ENCODE assay signal across 13 cellular contexts in genomic region chr14:39446131-39446744, GRCh38. TPM values are rescaled to one million over a fixed set of nuclear protein-coding genes. Genes with fewer than 3 reads are reported as not detected.
A peak's percentile ranks its signal among the peaks of the same experiment; 100 is the strongest.
DNase-seq lines count a peak whose midpoint lies in the region; ATAC-seq and TF ChIP-seq lines count a peak whose summit lies in the region.
"Had no signal": no experiment of that assay in that cellular context is flagged by ENCODE, and none has a peak within 500 bp of the region (broad histone marks: within the 10 kb centered on the region; RNA-seq: fewer than 3 reads in every experiment).

No MANE protein-coding gene starts in this region.

- peaks cover 0 to 2% (median 0%) of the 10 kb centered on the region in 3 donors for H3K27me3 Mint-ChIP-seq in CD14-positive monocyte (ENCODE audit: low read depth in 3 of 3)
- H3K27me3 Mint-ChIP-seq: brain had no signal

- ATAC-seq in GM18858 (IDR thresholded peaks at IDR 0.05; ENCODE audit: unreplicated experiment) (peak; percentile 48), HG02938 (IDR thresholded peaks at IDR 0.05; ENCODE audit: unreplicated experiment) (peak; percentile 43), left cardiac atrium (no peak)

- peak; percentile 26 for DNase-seq in GM20000 (ENCODE audit: low spot score)
- peak; percentile 27 for DNase-seq in NCI-H146 (lab: John Stamatoyannopoulos, UW)
- no peak for DNase-seq in NCI-H748 (lab: John Stamatoyannopoulos, UW; ENCODE audit: unreplicated experiment)
- DNase-seq in NCI-H2081 treated with DMSO at 0.1 percent for 48 hours (lab: John Stamatoyannopoulos, UW), result no peak
- DNase-seq in CD14-positive monocyte (ENCODE audit: low spot score), result no peak
- no peak for DNase-seq in left cardiac atrium
- DNase-seq: CD4-positive, CD25-positive, alpha-beta regulatory T cell; hippocampal formation; stimulated activated CD4-positive, alpha-beta T cell treated with anti-CD3 and anti-CD28 coated beads, Interleukin-2, amount 100 ng/mL, for 48 hours had no signal

- intact Hi-C loops in CD14-positive monocyte (cut with micrococcal nuclease), result no loop called here
- intact Hi-C loops in left cardiac atrium (cut with DNase I), result no loop called here

- no peaks in the 10 kb centered on the region for H3K36me3 Mint-ChIP-seq in CD14-positive monocyte
- H3K36me3 Mint-ChIP-seq: CD4-positive, CD25-positive, alpha-beta regulatory T cell had no signal

- TF ChIP-seq CTCF in GM20000 (IDR thresholded peaks at IDR 0.05; ENCODE audit: extremely low read depth, missing control alignments) (no peak), CD14-positive monocyte (IDR thresholded peaks at IDR 0.05) (no peak)

- no peaks in the 10 kb centered on the region for H3K4me1 Mint-ChIP-seq in CD14-positive monocyte

- H3K4me3 Mint-ChIP-seq in CD14-positive monocyte, result no peak overlapping the region
- H3K4me3 Mint-ChIP-seq: brain; CD4-positive, CD25-positive, alpha-beta regulatory T cell; memory B cell had no signal

- no peak overlapping the region for H3K27ac Mint-ChIP-seq in CD14-positive monocyte
- H3K27ac Mint-ChIP-seq: brain, memory B cell had no signal

- peaks cover 4 to 15% (median 11%) of the 10 kb centered on the region in 7 donors for H3K9me3 Mint-ChIP-seq in CD14-positive monocyte
- H3K9me3 Mint-ChIP-seq: memory B cell had no signal

RNA-seq across cellular contexts. Expression of gene FBXO33, which starts 14.0 kb away (rescaled TPM):
- polyA plus RNA-seq in CD14-positive monocyte, result 10 to 100 TPM in 1 of 2 donors, 1 to 10 TPM in 1; 9.0 to 14.1 TPM
- total RNA-seq in left cardiac atrium, result 1 to 10 TPM; 5.2 to 5.3 TPM

Comparison
In these comparisons a context has a peak if more than half of its experiments do, and no peak if none do; other contexts are left out.
1. ATAC-seq: peak in GM18858 (single experiment) and HG02938 (single experiment); none in left cardiac atrium (0 of 2).
2. DNase-seq: peak in GM20000 (single experiment) and NCI-H146 (single experiment); none in NCI-H748 (single experiment), NCI-H2081 treated with DMSO at 0.1 percent for 48 hours (single experiment), CD14-positive monocyte (single experiment) and left cardiac atrium (single experiment).